In genomic region chr9:26540094-26540493, GRCh38 we compare ENCODE assay signal across 8 cellular contexts.
"Had no signal": no experiment of that assay in that cellular context is flagged by ENCODE, and none has a peak within 500 bp of the region (broad histone marks: within the 10 kb centered on the region; RNA-seq: fewer than 3 reads in every experiment).

No MANE protein-coding gene starts in this region.

- DNase-seq: GDM1, GF-D8 had no signal

- FAIRE-seq: G401.6, GM12878, GM12891, GM12892, GM18507, GM19239 had no signal

- H3K4me3 ChIP-seq: GM12878 had no signal

- ATAC-seq: GM12878 had no signal
